8 cellular contexts compared by ENCODE assay signal in the genomic region with DNA sequence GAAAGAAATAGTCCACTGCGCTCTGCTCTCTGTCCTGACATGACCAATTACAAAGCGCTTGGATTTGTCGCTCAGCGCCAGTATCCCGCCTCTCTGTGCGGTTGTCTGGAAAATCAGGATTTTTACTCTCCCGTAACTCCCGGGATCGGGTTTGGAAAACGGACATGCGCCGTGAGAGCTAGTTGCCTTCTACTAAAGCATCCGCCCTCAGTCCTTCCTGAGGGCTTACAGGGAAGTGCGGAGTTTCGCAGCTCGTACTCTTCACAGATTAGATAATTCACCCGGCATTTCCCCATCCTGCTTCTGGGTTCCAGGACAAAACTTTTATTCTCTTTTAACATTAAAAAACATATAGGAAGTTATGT. TPM values are rescaled to one million over a fixed set of nuclear protein-coding genes. Genes with fewer than 3 reads are reported as not detected.
A peak's percentile ranks its signal among the peaks of the same experiment; 100 is the strongest.
DNase-seq lines count a peak whose midpoint lies in the region; ATAC-seq and TF ChIP-seq lines count a peak whose summit lies in the region.

No MANE protein-coding gene starts in this region.

- no peaks in the 10 kb centered on the region for H3K9me3 ChIP-seq in liver (ENCODE audit: control insufficient read depth in 4 of 4, low read length in 3 of 4)

- H3K9ac ChIP-seq in liver (ENCODE audit: low read depth in 1 of 2, low read length in 2 of 2) = peak overlapping the region; percentile 98 to 99

- peak overlapping the region; percentile 98 for H3K4me3 ChIP-seq in BJ (ENCODE audit: low read depth, low read length)
- H3K4me3 ChIP-seq in dorsolateral prefrontal cortex = peak overlapping the region; percentile 68 to 100 (median 94)
- peak overlapping the region; percentile 80 to 96 (median 91) for H3K4me3 ChIP-seq in liver (ENCODE audit: low read depth in 1 of 3, low read length in 3 of 3)

- peak overlapping the region; percentile 84 to 99 (median 98) for H3K27ac ChIP-seq in dorsolateral prefrontal cortex
- peak overlapping the region; percentile 83 to 98 for H3K27ac ChIP-seq in liver (ENCODE audit: low read depth in 1 of 2, low read length in 2 of 2)

- DNase-seq in BJ (ENCODE audit: low read depth) (peak; percentile 96), NCI-H526 treated with DMSO at 0.1 percent for 48 hours (lab: John Stamatoyannopoulos, UW) (peak; percentile 99), dorsolateral prefrontal cortex (peak; percentile 83 to 95 (median 92))
- DNase-seq in activated CD4-positive, alpha-beta T cell treated with anti-CD3 and anti-CD28 coated beads, Interleukin-2, amount 50 U/mL, for 24 hours (ENCODE audit: low read depth in 1 of 2, low spot score in 1 of 2) = peak; percentile 49 to 83
- peak; percentile 71 for DNase-seq in stimulated activated CD4-positive, alpha-beta T cell treated with anti-CD3 and anti-CD28 coated beads, Interleukin-4, amount 100 ng/mL, for 1 hour

- no peak for TF ChIP-seq RAD21 in liver (IDR thresholded peaks at IDR 0.05)

- H3K4me1 ChIP-seq in liver (ENCODE audit: control insufficient read depth in 4 of 4, insufficient read depth in 4 of 4, low read length in 3 of 4) = peaks cover 3 to 31% (median 22%) of the 10 kb centered on the region in 4 donors

- under 1% methylated on average over 17 of the region's 17 CpGs for WGBS in liver

- intact Hi-C loops in dorsolateral prefrontal cortex (cut with DNase I) = loop anchor here (2.0 to 10.0 kb wide), 5 partner anchors 216 to 1110 kb away; partner anchors contain the start of gene SNAP25 (in 2 of the 2)

- ATAC-seq in GM19328 (IDR thresholded peaks at IDR 0.05; ENCODE audit: unreplicated experiment) (peak; percentile 30), HG03469 (IDR thresholded peaks at IDR 0.05; ENCODE audit: unreplicated experiment) (peak; percentile 23)

- H3K27me3 ChIP-seq in BJ (ENCODE audit: control insufficient read depth, insufficient read depth, low read length) (no peaks in the 10 kb centered on the region), dorsolateral prefrontal cortex (no peaks in the 10 kb centered on the region), liver (ENCODE audit: control insufficient read depth in 4 of 4, insufficient read depth in 4 of 4, low read length in 3 of 4) (no peaks in the 10 kb centered on the region)

- H3K36me3 ChIP-seq in BJ (ENCODE audit: control insufficient read depth, insufficient read depth, low read length) = no peaks in the 10 kb centered on the region
- H3K36me3 ChIP-seq in liver (ENCODE audit: control insufficient read depth in 4 of 4, insufficient read depth in 3 of 4, low read depth in 1 of 4, low read length in 3 of 4) = no peaks in the 10 kb centered on the region

- CTCF ChIA-PET in BJ (lab: Yijun Ruan, JAX) = interaction anchor here (0.9 to 2.4 kb wide), 8 partner anchors 9 to 1110 kb away, joined by 3 to 15 read pairs (median 4); no protein-coding TSS in a partner anchor

- TF ChIP-seq CTCF in BJ (IDR thresholded peaks at IDR 0.05; ENCODE audit: insufficient read depth, low read depth, low read length) = no peak
- peak in 2 of 56 donors; percentile 6 to 12 for TF ChIP-seq CTCF in dorsolateral prefrontal cortex (IDR thresholded peaks at IDR 0.05 in 54 of 56, conservative IDR thresholded peaks at IDR 0.05 in 2 of 56; ENCODE audit: low read depth in 1 of 56, partially characterized antibody in 56 of 56)
- no peak for TF ChIP-seq CTCF in liver (IDR thresholded peaks at IDR 0.05; ENCODE audit: low read depth, low read length, missing input control)

- POLR2A ChIA-PET in BJ (lab: Charles Lee) = no interaction called here

TF ChIP-seq in liver, 16 proteins besides CTCF, POLR2A, EP300 and RAD21:
- TF ChIP-seq RXRA (IDR thresholded peaks at IDR 0.05) (peak in 1 of 2 donors; percentile 49), ZBTB33 (IDR thresholded peaks at IDR 0.05) (no peak), JUND (IDR thresholded peaks at IDR 0.05) (no peak), FOXA1 (IDR thresholded peaks at IDR 0.05) (no peak), REST (IDR thresholded peaks at IDR 0.05) (peak; percentile 44), GABPA (IDR thresholded peaks at IDR 0.05 in 1 of 2, conservative IDR thresholded peaks at IDR 0.05 in 1 of 2) (peak in 1 of 2 donors; percentile 36), HNF4A (conservative IDR thresholded peaks at IDR 0.05) (no peak), EGR1 (IDR thresholded peaks at IDR 0.05; ENCODE audit: low read depth in 2 of 2) (no peak), TAF1 (conservative IDR thresholded peaks at IDR 0.05) (peak; percentile 98), SP1 (IDR thresholded peaks at IDR 0.05) (peak; percentile 70), YY1 (IDR thresholded peaks at IDR 0.05) (no peak), NR2F2 (IDR thresholded peaks at IDR 0.05) (no peak), HNF4G (IDR thresholded peaks at IDR 0.05) (no peak), FOXA2 (IDR thresholded peaks at IDR 0.05) (peak; percentile 3)
- TF ChIP-seq, protein P1, sequence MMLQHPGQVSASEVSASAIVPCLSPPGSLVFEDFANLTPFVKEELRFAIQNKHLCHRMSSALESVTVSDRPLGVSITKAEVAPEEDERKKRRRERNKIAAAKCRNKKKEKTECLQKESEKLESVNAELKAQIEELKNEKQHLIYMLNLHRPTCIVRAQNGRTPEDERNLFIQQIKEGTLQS (IDR thresholded peaks at IDR 0.05) = no peak
- TF ChIP-seq, protein P2, sequence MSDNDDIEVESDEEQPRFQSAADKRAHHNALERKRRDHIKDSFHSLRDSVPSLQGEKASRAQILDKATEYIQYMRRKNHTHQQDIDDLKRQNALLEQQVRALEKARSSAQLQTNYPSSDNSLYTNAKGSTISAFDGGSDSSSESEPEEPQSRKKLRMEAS (IDR thresholded peaks at IDR 0.05) = peak; percentile 17
TF ChIP-seq in liver: peak in this region for 7.

RNA-seq across cellular contexts. Expression of gene MKKS, which starts 0.4 kb away (rescaled TPM):
- 8.0 and 15.2 TPM in 2 replicates for polyA plus RNA-seq in BJ (2011; rRNA removed)
- 4.0 TPM in 2 replicates for polyA minus RNA-seq in BJ (2011; rRNA and poly(A)+ RNA removed)
- 10 to 100 TPM; 17.8 to 48.5 (median 35.7) TPM for total RNA-seq in dorsolateral prefrontal cortex
- 10 to 100 TPM in 1 of 2 donors, 1 to 10 TPM in 1; 8.3 to 19.1 TPM for total RNA-seq in liver
- polyA plus RNA-seq in liver = 10 to 100 TPM; 12.8 to 16.5 TPM

RNA-seq across cellular contexts. Expression of gene SLX4IP, which starts 0.7 kb away (rescaled TPM):
- polyA plus RNA-seq in BJ (2011; rRNA removed) = 1.6 and 2.3 TPM in 2 replicates
- polyA minus RNA-seq in BJ (2011; rRNA and poly(A)+ RNA removed) = 5.4 and 5.8 TPM in 2 replicates
- total RNA-seq in dorsolateral prefrontal cortex = 10 to 100 TPM in 1 of 120 experiments, 1 to 10 TPM in 119; 3.1 to 10.7 (median 6.3) TPM
- total RNA-seq in liver = 1 to 10 TPM; 3.1 to 3.4 TPM
- 1 to 10 TPM; 1.1 to 2.4 TPM for polyA plus RNA-seq in liver

Comparison
In these comparisons a context has a peak if more than half of its experiments do, and no peak if none do; other contexts are left out.
1. Peak in every context shown above with its lines: DNase-seq, ATAC-seq, H3K4me3 ChIP-seq and H3K27ac ChIP-seq.